Comparison of ENCODE assay signal across 19 cellular contexts in genomic region chr10:88209837-88210552, GRCh38.
DNase-seq lines count a peak whose midpoint lies in the region; ATAC-seq and TF ChIP-seq lines count a peak whose summit lies in the region.
"Had no signal": no experiment of that assay in that cellular context is flagged by ENCODE, and none has a peak within 500 bp of the region (broad histone marks: within the 10 kb centered on the region; RNA-seq: fewer than 3 reads in every experiment).

No MANE protein-coding gene starts in this region.

- POLR2A ChIA-PET in A673 (lab: Charles Lee; ENCODE audit: low non-redundant PET), result no interaction called here

- H3K4me1 ChIP-seq in HAP-1 (peaks cover 22% of the 10 kb centered on the region), left lung (no peaks in the 10 kb centered on the region), A673 (ENCODE audit: insufficient read depth, low read length, poor library complexity, severe bottlenecking) (no peaks in the 10 kb centered on the region)

- TF ChIP-seq CTCF in 22Rv1 (IDR thresholded peaks at IDR 0.05) (no peak), left lung (IDR thresholded peaks at IDR 0.05) (no peak), A673 (conservative IDR thresholded peaks at IDR 0.05; ENCODE audit: low read depth, low read length) (no peak)

- ATAC-seq in left lung (peak; percentile 62), HG02970 (IDR thresholded peaks at IDR 0.05; ENCODE audit: low FRiP score, unreplicated experiment) (no peak)
- ATAC-seq: HCT116 had no signal

- H3K27ac ChIP-seq in 22Rv1 (peak overlapping the region; percentile 21; the same call in 1 of the 2 replicates), left lung (no peak overlapping the region), A673 (ENCODE audit: low read depth, low read length, poor library complexity, severe bottlenecking) (no peak overlapping the region)

- CTCF ChIA-PET in A673 (lab: Charles Lee), result no interaction called here

- DNase-seq in HAP-1 (ENCODE audit: low spot score in 2 of 2), result peak; percentile 81 to 85
- DNase-seq in amniotic stem cell (lab: John Stamatoyannopoulos, UW), result peak; percentile 17
- no peak for DNase-seq in left lung
- DNase-seq in KG1 (lab: John Stamatoyannopoulos, UW), result no peak
- DNase-seq in stimulated activated CD4-positive, alpha-beta T cell treated with anti-CD3 and anti-CD28 coated beads, Interleukin-2, amount 100 ng/mL, for 24 hours, result no peak
- DNase-seq in A673 (ENCODE audit: low spot score), result no peak
- DNase-seq: activated CD4-positive, alpha-beta T cell treated with anti-CD3 and anti-CD28 coated beads for 4 hours; activated T-cell treated with anti-CD3 and anti-CD28 coated beads, Interleukin-2, amount 50 U/mL, for 24 hours; Calu3; hippocampal formation; MM.1S; naive B cell; NCI-H2081 treated with DMSO at 0.1 percent for 48 hours; RPMI8226; stimulated activated CD4-positive, alpha-beta T cell treated with anti-CD3 and anti-CD28 coated beads, Interleukin-4, amount 100 ng/mL, for 4 hours; T-helper 2 cell had no signal

- no TSS peak for BruUV-seq in A673 (replicated peaks; lab: Mats Ljungman, UMichigan)

- H3K27me3 ChIP-seq in HAP-1 (ENCODE audit: low read depth) (no peaks in the 10 kb centered on the region), left lung (no peaks in the 10 kb centered on the region), A673 (replicated peaks; ENCODE audit: insufficient read depth, low read depth, low read length, poor library complexity) (peaks cover 5% of the 10 kb centered on the region)

- H3K9me3 ChIP-seq in HAP-1 (no peaks in the 10 kb centered on the region), left lung (no peaks in the 10 kb centered on the region), A673 (ENCODE audit: low read depth, low read length, poor library complexity, severe bottlenecking) (no peaks in the 10 kb centered on the region)

- H3K4me3 ChIP-seq in HAP-1, result no peak overlapping the region
- no peak overlapping the region for H3K4me3 ChIP-seq in left lung
- no peak overlapping the region for H3K4me3 ChIP-seq in A673 (ENCODE audit: low read depth, low read length, poor library complexity, severe bottlenecking)

- in situ Hi-C loops in HAP-1 (cut with MboI; ENCODE audit: low sequenced_read_pairs), result no loop called here

- H3K36me3 ChIP-seq in HAP-1 (replicated peaks) (no peaks in the 10 kb centered on the region; the same call in 1 of the 2 replicates), left lung (no peaks in the 10 kb centered on the region), A673 (ENCODE audit: insufficient read depth, low read length, poor library complexity, severe bottlenecking) (no peaks in the 10 kb centered on the region)

- intact Hi-C loops in left lung (cut with DNase I) (no loop called here), A673 (cut with micrococcal nuclease; ENCODE audit: unreplicated experiment) (no loop called here)

Comparison
In these comparisons a context has a peak if more than half of its experiments do, and no peak if none do; other contexts are left out.
1. DNase-seq: peak in HAP-1 (2 of 2) and amniotic stem cell (single experiment); none in left lung (0 of 2), KG1 (single experiment), stimulated activated CD4-positive, alpha-beta T cell treated with anti-CD3 and anti-CD28 coated beads, Interleukin-2, amount 100 ng/mL, for 24 hours (0 of 2) and A673 (single experiment).